In the genomic region with DNA sequence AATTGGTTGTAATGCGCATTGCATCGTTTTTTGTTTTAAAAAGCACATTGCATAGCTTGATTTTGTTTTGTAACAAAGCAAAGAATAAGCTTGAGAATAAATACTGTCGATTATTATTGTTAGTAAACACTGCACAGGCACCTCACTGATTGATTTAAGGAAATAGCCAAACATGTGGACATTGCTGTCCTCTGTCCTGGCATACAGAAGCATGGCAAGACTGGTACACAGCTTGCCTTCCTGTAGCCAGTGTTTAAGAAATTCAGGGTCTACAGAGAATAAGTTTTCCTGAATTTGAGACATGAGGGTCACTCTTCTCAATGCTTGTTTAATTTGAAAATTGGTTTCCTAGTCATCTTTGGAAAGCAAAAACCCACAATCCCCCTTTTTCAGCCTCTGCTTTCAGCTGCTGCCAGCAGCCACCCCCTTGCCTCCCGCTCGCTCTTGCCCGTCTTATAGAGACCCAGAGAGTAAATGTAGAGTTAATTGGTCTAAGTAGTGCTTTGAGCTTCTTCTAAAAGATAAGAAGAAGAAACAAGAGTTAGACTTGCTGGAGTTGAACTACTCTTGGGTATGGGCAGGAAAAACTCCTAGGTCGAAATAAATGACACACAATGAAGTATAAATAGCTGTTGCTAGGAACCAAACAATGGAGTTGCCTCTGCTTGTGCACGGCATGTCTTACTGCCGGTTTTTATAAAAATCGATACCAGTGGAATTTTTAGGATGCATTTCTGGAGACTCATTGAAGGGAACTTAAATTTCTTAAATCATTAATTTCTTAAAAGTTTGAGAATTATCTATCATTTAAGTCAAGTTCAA, we compare ENCODE assay signal across 12 cellular contexts.
DNase-seq lines count a peak whose midpoint lies in the region; ATAC-seq and TF ChIP-seq lines count a peak whose summit lies in the region.
"Had no signal": no experiment of that assay in that cellular context is flagged by ENCODE, and none has a peak within 500 bp of the region (broad histone marks: within the 10 kb centered on the region; RNA-seq: fewer than 3 reads in every experiment).

No MANE protein-coding gene starts in this region.

- no peaks in the 10 kb centered on the region for H4K20me1 ChIP-seq in osteoblast (ENCODE audit: insufficient read depth, low read length)
- H4K20me1 ChIP-seq in PC-3 (ENCODE audit: low read length) = no peaks in the 10 kb centered on the region

- H3K9me3 ChIP-seq in osteoblast (ENCODE audit: low read depth, low read length) = no peaks in the 10 kb centered on the region
- no peaks in the 10 kb centered on the region for H3K9me3 ChIP-seq in PC-3 (ENCODE audit: low read length)

- no peak overlapping the region for H3K9ac ChIP-seq in PC-3 (ENCODE audit: low read length)

- H3K9me2 ChIP-seq in PC-3 (replicated peaks; ENCODE audit: low read length) = no peaks in the 10 kb centered on the region

- H3K27me3 ChIP-seq in osteoblast (ENCODE audit: insufficient read depth, low read length) = no peaks in the 10 kb centered on the region
- H3K27me3 ChIP-seq in PC-3 (ENCODE audit: low read length) = no peaks in the 10 kb centered on the region
- H3K27me3 ChIP-seq: brain microvascular endothelial cell had no signal

- no peak overlapping the region for H2AFZ ChIP-seq in osteoblast (ENCODE audit: low read length)
- H2AFZ ChIP-seq in PC-3 (ENCODE audit: low read length) = no peak overlapping the region

- no peak for TF ChIP-seq CTCF in fibroblast of mammary gland (conservative IDR thresholded peaks at IDR 0.05; ENCODE audit: control insufficient read depth, insufficient read depth, low read depth, low read length)
- TF ChIP-seq CTCF in osteoblast (IDR thresholded peaks at IDR 0.05; ENCODE audit: extremely low read depth, low read depth, low read length) = no peak
- TF ChIP-seq CTCF in PC-3 (conservative IDR thresholded peaks at IDR 0.05; ENCODE audit: low read depth, low read length) = no peak

- POLR2A ChIA-PET in PC-3 (lab: Charles Lee; ENCODE audit: unreplicated experiment) = no interaction called here

- peak overlapping the region; percentile 96 for H3K4me2 ChIP-seq in osteoblast (ENCODE audit: insufficient read depth, low read length)
- no peak overlapping the region for H3K4me2 ChIP-seq in PC-3 (ENCODE audit: low read length)

- H3K79me2 ChIP-seq in osteoblast (ENCODE audit: insufficient read depth, low read length) (peaks cover 3% of the 10 kb centered on the region), PC-3 (ENCODE audit: low read length) (0 out of 2 replicates have a peak, but pooled peaks cover 8% of the 10 kb centered on the region)

- H3K4me1 ChIP-seq in osteoblast (ENCODE audit: insufficient read depth, low read length) (peaks cover 32% of the 10 kb centered on the region), PC-3 (ENCODE audit: insufficient read depth, low read length) (peaks cover 17% of the 10 kb centered on the region)

- H3F3A ChIP-seq in PC-3 (ENCODE audit: low read length, unreplicated experiment) = no peaks in the 10 kb centered on the region

- BruUV-seq in PC-3 (replicated peaks; lab: Mats Ljungman, UMichigan) = no TSS peak

- H3K27ac ChIP-seq in osteoblast (ENCODE audit: low read depth, low read length) (peak overlapping the region; percentile 87), PC-3 (ENCODE audit: low read length) (no peak overlapping the region)

- H3K36me3 ChIP-seq in osteoblast (ENCODE audit: insufficient read depth, low read length) = no peaks in the 10 kb centered on the region
- no peaks in the 10 kb centered on the region for H3K36me3 ChIP-seq in PC-3 (ENCODE audit: low read depth, low read length)
- H3K36me3 ChIP-seq: brain microvascular endothelial cell had no signal

- intact Hi-C loops in Right ventricle myocardium superior (cut with DNase I) = loop anchor here (10.0 kb wide), 1 partner anchor 93 kb away; no protein-coding TSS in a partner anchor
- intact Hi-C loops in cardiac septum (cut with DNase I) = loop anchor here (5.0 kb wide), 3 partner anchors 115 to 265 kb away; a partner anchor contains a TSS
- intact Hi-C loops in PC-3 (cut with micrococcal nuclease) = loop anchor here (5.0 to 10.0 kb wide), 3 partner anchors 93 to 265 kb away; a partner anchor contains a TSS

- peak overlapping the region; percentile 27 for H3K4me3 ChIP-seq in fibroblast of mammary gland (ENCODE audit: control insufficient read depth, low read depth, low read length)
- H3K4me3 ChIP-seq in osteoblast (ENCODE audit: insufficient read depth, low read length) = peak overlapping the region; percentile 67
- H3K4me3 ChIP-seq in PC-3 (ENCODE audit: low read length) = no peak overlapping the region

- CTCF ChIA-PET in PC-3 (lab: Charles Lee) = no interaction called here

- ATAC-seq in Right ventricle myocardium superior (ENCODE audit: poor library complexity) = peak; percentile 58
- no peak for ATAC-seq in PC-3
- ATAC-seq in GM18861 (IDR thresholded peaks at IDR 0.05; ENCODE audit: unreplicated experiment) = no peak
- ATAC-seq in HG03565 (IDR thresholded peaks at IDR 0.05; ENCODE audit: unreplicated experiment) = no peak

- DNase-seq in Right ventricle myocardium superior (no peak), cardiac septum (ENCODE audit: low spot score) (no peak), fibroblast of mammary gland (ENCODE audit: low read depth) (no peak), osteoblast (ENCODE audit: insufficient read length, low spot score, missing footprints) (no peak), PC-3 (no peak)
- no peak for DNase-seq in activated CD8-positive, alpha-beta memory T cell treated with anti-CD3 and anti-CD28 coated beads, Interleukin-2, amount 50 U/mL, for 48 hours
- DNase-seq: brain microvascular endothelial cell, foreskin melanocyte, NCI-H1930, trophoblast cell had no signal
